ENCODE assay signal across 13 cellular contexts in the genomic region with DNA sequence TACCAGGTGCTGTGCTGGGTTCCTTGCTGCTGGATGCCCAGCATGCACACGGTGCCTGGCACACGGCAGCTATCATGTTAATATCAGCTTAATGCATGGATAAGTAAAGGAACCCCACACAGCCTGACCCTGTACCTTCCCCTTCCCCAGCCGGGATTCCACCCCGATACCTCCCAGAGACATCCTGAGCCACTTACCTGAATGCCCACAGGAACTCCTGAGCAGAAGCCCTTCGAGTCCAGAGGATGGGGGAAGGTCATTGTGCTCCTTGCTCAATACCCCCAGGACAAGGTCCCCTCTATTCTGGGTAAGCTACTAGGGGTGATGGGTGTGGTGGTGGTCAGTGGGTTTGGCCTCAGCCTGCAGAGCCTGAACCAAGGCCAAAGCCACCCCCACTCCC. TPM values are rescaled to one million over a fixed set of nuclear protein-coding genes. Genes with fewer than 3 reads are reported as not detected.
DNase-seq lines count a peak whose midpoint lies in the region; ATAC-seq and TF ChIP-seq lines count a peak whose summit lies in the region.
"Had no signal": no experiment of that assay in that cellular context is flagged by ENCODE, and none has a peak within 500 bp of the region (broad histone marks: within the 10 kb centered on the region; RNA-seq: fewer than 3 reads in every experiment).

No MANE protein-coding gene starts in this region.

- H3K27ac Mint-ChIP-seq in activated naive CD4-positive, alpha-beta T cell treated with anti-CD3 and anti-CD28 coated beads, Interleukin-2, amount 50 U/mL, for 24 hours: peak overlapping the region; percentile 30
- no peak overlapping the region for H3K27ac Mint-ChIP-seq in activated naive CD4-positive, alpha-beta T cell treated with anti-CD3 and anti-CD28 coated beads, Interleukin-2, amount 50 U/mL, for 72 hours
- no peak overlapping the region for H3K27ac Mint-ChIP-seq in activated T-helper 17 cell treated with anti-CD3 and anti-CD28 coated beads, Interleukin-2, amount 50 U/mL, for 72 hours
- peak overlapping the region in 2 of 3 experiments; percentile 40 to 66 for H3K27ac Mint-ChIP-seq in nephron
- peak overlapping the region; percentile 20 for H3K27ac Mint-ChIP-seq in stimulated activated memory B cell treated with anti-CD40 and anti-IgM and Interleukin-4, amounts not matched to agents 10 μg/mL and 1 μg/mL and 100 μg/mL, for 72 hours

- no peaks in the 10 kb centered on the region for H3K36me3 Mint-ChIP-seq in activated naive CD4-positive, alpha-beta T cell treated with anti-CD3 and anti-CD28 coated beads, Interleukin-2, amount 50 U/mL, for 24 hours
- H3K36me3 Mint-ChIP-seq in activated naive CD4-positive, alpha-beta T cell treated with anti-CD3 and anti-CD28 coated beads, Interleukin-2, amount 50 U/mL, for 72 hours: no peaks in the 10 kb centered on the region
- no peaks in the 10 kb centered on the region for H3K36me3 Mint-ChIP-seq in activated T-helper 17 cell treated with anti-CD3 and anti-CD28 coated beads, Interleukin-2, amount 50 U/mL, for 72 hours (ENCODE audit: low read depth)
- H3K36me3 Mint-ChIP-seq in nephron (ENCODE audit: low read depth): no peaks in the 10 kb centered on the region
- H3K36me3 Mint-ChIP-seq in stimulated activated memory B cell treated with anti-CD40 and anti-IgM and Interleukin-4, amounts not matched to agents 10 μg/mL and 1 μg/mL and 100 μg/mL, for 72 hours: no peaks in the 10 kb centered on the region

- H3K4me3 Mint-ChIP-seq in activated naive CD4-positive, alpha-beta T cell treated with anti-CD3 and anti-CD28 coated beads, Interleukin-2, amount 50 U/mL, for 24 hours: peak overlapping the region; percentile 3
- H3K4me3 Mint-ChIP-seq in activated T-helper 17 cell treated with anti-CD3 and anti-CD28 coated beads, Interleukin-2, amount 50 U/mL, for 72 hours: peak overlapping the region; percentile 4
- H3K4me3 Mint-ChIP-seq in nephron: peak overlapping the region; percentile 30 to 58 (median 51)
- peak overlapping the region; percentile 68 for H3K4me3 Mint-ChIP-seq in stimulated activated memory B cell treated with anti-CD40 and anti-IgM and Interleukin-4, amounts not matched to agents 10 μg/mL and 1 μg/mL and 100 μg/mL, for 72 hours

- peaks cover 15% of the 10 kb centered on the region for H3K4me1 Mint-ChIP-seq in activated naive CD4-positive, alpha-beta T cell treated with anti-CD3 and anti-CD28 coated beads, Interleukin-2, amount 50 U/mL, for 24 hours
- peaks cover 9% of the 10 kb centered on the region for H3K4me1 Mint-ChIP-seq in activated T-helper 17 cell treated with anti-CD3 and anti-CD28 coated beads, Interleukin-2, amount 50 U/mL, for 72 hours
- peaks cover 17% of the 10 kb centered on the region for H3K4me1 Mint-ChIP-seq in nephron
- peaks cover 34% of the 10 kb centered on the region for H3K4me1 Mint-ChIP-seq in stimulated activated memory B cell treated with anti-CD40 and anti-IgM and Interleukin-4, amounts not matched to agents 10 μg/mL and 1 μg/mL and 100 μg/mL, for 72 hours

- no peaks in the 10 kb centered on the region for H3K9me3 Mint-ChIP-seq in activated naive CD4-positive, alpha-beta T cell treated with anti-CD3 and anti-CD28 coated beads, Interleukin-2, amount 50 U/mL, for 24 hours
- H3K9me3 Mint-ChIP-seq in activated naive CD4-positive, alpha-beta T cell treated with anti-CD3 and anti-CD28 coated beads, Interleukin-2, amount 50 U/mL, for 72 hours: no peaks in the 10 kb centered on the region
- no peaks in the 10 kb centered on the region for H3K9me3 Mint-ChIP-seq in activated T-helper 17 cell treated with anti-CD3 and anti-CD28 coated beads, Interleukin-2, amount 50 U/mL, for 72 hours
- H3K9me3 Mint-ChIP-seq in nephron: peaks cover 3% of the 10 kb centered on the region
- no peaks in the 10 kb centered on the region for H3K9me3 Mint-ChIP-seq in stimulated activated memory B cell treated with anti-CD40 and anti-IgM and Interleukin-4, amounts not matched to agents 10 μg/mL and 1 μg/mL and 100 μg/mL, for 72 hours

- no peak for ATAC-seq in activated naive CD4-positive, alpha-beta T cell treated with anti-CD3 and anti-CD28 coated beads, Interleukin-2, amount 50 U/mL, for 72 hours
- no peak for ATAC-seq in activated T-helper 17 cell treated with anti-CD3 and anti-CD28 coated beads, Interleukin-2, amount 50 U/mL, for 72 hours (replicated peaks)
- ATAC-seq in stimulated activated memory B cell treated with anti-CD40 and anti-IgM and Interleukin-4, amounts not matched to agents 10 μg/mL and 1 μg/mL and 100 μg/mL, for 72 hours: no peak
- no peak for ATAC-seq in HG03280 (IDR thresholded peaks at IDR 0.05; ENCODE audit: unreplicated experiment)
- ATAC-seq: PC-3 had no signal

- peaks cover 7% of the 10 kb centered on the region for H3K27me3 Mint-ChIP-seq in activated naive CD4-positive, alpha-beta T cell treated with anti-CD3 and anti-CD28 coated beads, Interleukin-2, amount 50 U/mL, for 24 hours
- H3K27me3 Mint-ChIP-seq in activated T-helper 17 cell treated with anti-CD3 and anti-CD28 coated beads, Interleukin-2, amount 50 U/mL, for 72 hours: peaks cover 9% of the 10 kb centered on the region
- peaks cover 30% of the 10 kb centered on the region for H3K27me3 Mint-ChIP-seq in nephron (ENCODE audit: low read depth)
- peaks cover 31% of the 10 kb centered on the region for H3K27me3 Mint-ChIP-seq in stimulated activated memory B cell treated with anti-CD40 and anti-IgM and Interleukin-4, amounts not matched to agents 10 μg/mL and 1 μg/mL and 100 μg/mL, for 72 hours

- no peak for TF ChIP-seq CTCF in nephron (IDR thresholded peaks at IDR 0.05; ENCODE audit: unreplicated experiment in 3 of 3)

- DNase-seq in activated naive CD4-positive, alpha-beta T cell treated with anti-CD3 and anti-CD28 coated beads, Interleukin-2, amount 50 U/mL, for 72 hours (ENCODE audit: low spot score in 2 of 2): no peak
- DNase-seq in central memory CD4-positive, alpha-beta T cell: no peak
- DNase-seq in NCI-H2029 (lab: John Stamatoyannopoulos, UW): no peak
- DNase-seq: KBM-7, NCI-H1048, NCI-H1694, PC-3 had no signal

RNA-seq across cellular contexts. Expression of a gene that starts 1.4 kb away (rescaled TPM):
- 1 to 10 TPM in 1 of 2 donors, not detected in 1; 1.2 TPM for total RNA-seq in activated naive CD4-positive, alpha-beta T cell treated with anti-CD3 and anti-CD28 coated beads, Interleukin-2, amount 50 U/mL, for 72 hours
- under 1 TPM; 0.24 to 0.69 TPM for total RNA-seq in activated T-helper 17 cell treated with anti-CD3 and anti-CD28 coated beads, Interleukin-2, amount 50 U/mL, for 72 hours

RNA-seq across cellular contexts. Expression of a gene that starts 28.5 kb away (rescaled TPM):
- total RNA-seq in activated naive CD4-positive, alpha-beta T cell treated with anti-CD3 and anti-CD28 coated beads, Interleukin-2, amount 50 U/mL, for 72 hours: not detected
- total RNA-seq in activated T-helper 17 cell treated with anti-CD3 and anti-CD28 coated beads, Interleukin-2, amount 50 U/mL, for 72 hours: under 1 TPM in 1 of 2 donors, not detected in 1; 0.13 TPM
- total RNA-seq: A172, PC-3 had no signal

RNA-seq across cellular contexts. Expression of a gene that starts 50.3 kb away (rescaled TPM):
- under 1 TPM in 1 of 2 donors, not detected in 1; 0.37 TPM for total RNA-seq in activated naive CD4-positive, alpha-beta T cell treated with anti-CD3 and anti-CD28 coated beads, Interleukin-2, amount 50 U/mL, for 72 hours
- under 1 TPM in 1 of 2 donors, not detected in 1; 0.40 TPM for total RNA-seq in activated T-helper 17 cell treated with anti-CD3 and anti-CD28 coated beads, Interleukin-2, amount 50 U/mL, for 72 hours
- total RNA-seq: A172, PC-3 had no signal

RNA-seq across cellular contexts. Expression of a gene that starts 54.3 kb away (rescaled TPM):
- total RNA-seq in activated naive CD4-positive, alpha-beta T cell treated with anti-CD3 and anti-CD28 coated beads, Interleukin-2, amount 50 U/mL, for 72 hours: not detected
- total RNA-seq in activated T-helper 17 cell treated with anti-CD3 and anti-CD28 coated beads, Interleukin-2, amount 50 U/mL, for 72 hours: not detected
- total RNA-seq: A172, PC-3 had no signal

Comparison
In these comparisons a context has a peak if more than half of its experiments do, and no peak if none do; other contexts are left out.
1. H3K27ac Mint-ChIP-seq: peak in activated naive CD4-positive, alpha-beta T cell treated with anti-CD3 and anti-CD28 coated beads, Interleukin-2, amount 50 U/mL, for 24 hours (single experiment), nephron (2 of 3) and stimulated activated memory B cell treated with anti-CD40 and anti-IgM and Interleukin-4, amounts not matched to agents 10 μg/mL and 1 μg/mL and 100 μg/mL, for 72 hours (single experiment); none in activated naive CD4-positive, alpha-beta T cell treated with anti-CD3 and anti-CD28 coated beads, Interleukin-2, amount 50 U/mL, for 72 hours (0 of 2) and activated T-helper 17 cell treated with anti-CD3 and anti-CD28 coated beads, Interleukin-2, amount 50 U/mL, for 72 hours (single experiment).
2. H3K4me3 Mint-ChIP-seq: peak in every context shown above with its lines; median percentile 68 in stimulated activated memory B cell treated with anti-CD40 and anti-IgM and Interleukin-4, amounts not matched to agents 10 μg/mL and 1 μg/mL and 100 μg/mL, for 72 hours; 51 in nephron; 4 in activated T-helper 17 cell treated with anti-CD3 and anti-CD28 coated beads, Interleukin-2, amount 50 U/mL, for 72 hours; 3 in activated naive CD4-positive, alpha-beta T cell treated with anti-CD3 and anti-CD28 coated beads, Interleukin-2, amount 50 U/mL, for 24 hours.